29 cellular contexts compared by ENCODE assay signal in the genomic region with DNA sequence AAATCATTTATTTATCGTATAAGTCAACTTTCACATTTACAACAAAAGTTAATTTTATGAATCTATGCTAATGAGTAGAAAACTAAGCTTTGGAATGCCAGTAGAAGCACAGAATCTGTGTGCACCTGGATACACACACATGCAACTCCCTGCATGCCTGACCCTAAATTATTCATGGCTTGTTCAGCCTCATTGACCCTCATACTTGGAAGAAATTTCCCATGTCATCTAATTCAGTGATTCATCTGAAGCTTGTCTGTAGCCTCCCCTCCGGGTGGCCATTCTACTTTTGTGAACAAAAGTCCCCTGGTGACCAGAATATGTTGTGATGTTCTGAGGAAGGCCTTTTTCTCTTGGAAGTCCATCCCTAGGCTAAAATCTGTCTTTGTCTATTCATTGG.
"Had no signal": no experiment of that assay in that cellular context is flagged by ENCODE, and none has a peak within 500 bp of the region (broad histone marks: within the 10 kb centered on the region; RNA-seq: fewer than 3 reads in every experiment).

No MANE protein-coding gene starts in this region.

- H3K36me3 ChIP-seq: left ventricle myocardium inferior, pancreas, prostate gland, right atrium auricular region, right lobe of liver, transverse colon, upper lobe of left lung, vagina had no signal

- H3K4me3 ChIP-seq: left ventricle myocardium inferior, lung, mucosa of descending colon, pancreas, prostate gland, right atrium auricular region, right lobe of liver, smooth muscle cell, transverse colon, upper lobe of left lung, vagina had no signal

- H3K27me3 ChIP-seq: pancreas, right atrium auricular region, right lobe of liver, transverse colon, upper lobe of left lung, vagina had no signal

- ATAC-seq: left colon; mucosa of descending colon; naive thymus-derived CD4-positive, alpha-beta T cell; natural killer cell treated with Interleukin-12 subunit alpha and Interleukin-12 subunit beta and Interleukin-15 and Interleukin-18, amount 100 ng/mL, for 72 hours; pancreas; right lobe of liver; stimulated activated memory B cell treated with anti-CD40 and anti-IgM and Interleukin-4, amounts not matched to agents 10 μg/mL and 1 μg/mL and 100 μg/mL, for 72 hours; stimulated activated naive CD8-positive, alpha-beta T cell treated with anti-CD3 and anti-CD28 coated beads, Interleukin-15, amount 100 ng/mL, for 72 hours had no signal

- DNase-seq: head of caudate nucleus; hypothalamus; immature natural killer cell; kidney; left colon; left ventricle myocardium inferior; midbrain; mucosa of descending colon; naive thymus-derived CD4-positive, alpha-beta T cell; nucleus accumbens; pancreas; posterior cingulate gyrus; right lobe of liver; stimulated activated CD4-positive, alpha-beta T cell treated with anti-CD3 and anti-CD28 coated beads, Interleukin-1b, Interleukin-23, amount 100 ng/mL, for 48 hours; stimulated activated CD4-positive, alpha-beta T cell treated with anti-CD3 and anti-CD28 coated beads, Interleukin-2, amount 100 ng/mL, for 48 hours; stimulated activated CD4-positive, alpha-beta T cell treated with anti-CD3 and anti-CD28 coated beads, Interleukin-4, amount 100 ng/mL, for 4 hours; stimulated activated CD8-positive, alpha-beta memory T cell treated with anti-CD3 and anti-CD28 coated beads, Interleukin-4, amount 100 ng/mL, for 48 hours; stimulated activated naive CD4-positive, alpha-beta T cell treated with Interleukin-2 at 50 U/mL for 16 hours; stimulated activated naive CD8-positive, alpha-beta T cell treated with anti-CD3 and anti-CD28 coated beads, Interleukin-15, amount 100 ng/mL, for 72 hours; substantia nigra; transverse colon; upper lobe of left lung had no signal
